In genomic region chr2:39994151-39994550, GRCh38 we compare ENCODE assay signal across 1 cellular context.
TF ChIP-seq lines count a peak whose summit lies in the region.

No MANE protein-coding gene starts in this region.

TF ChIP-seq in SK-N-SH, 30 proteins besides CTCF, POLR2A, EP300 and RAD21 (continued from another document):
- TF ChIP-seq RCOR1 (IDR thresholded peaks at IDR 0.05; ENCODE audit: low read length) (no peak), EZH2phosphoT487 (IDR thresholded peaks at IDR 0.05; ENCODE audit: borderline replicate concordance, low read depth) (no peak), YY1 (IDR thresholded peaks at IDR 0.05; ENCODE audit: low read depth) (no peak), JUND (IDR thresholded peaks at IDR 0.05) (peak; percentile 54), FOXJ3 (CRISPR knock-in tag; IDR thresholded peaks at IDR 0.05) (no peak), MXI1 (IDR thresholded peaks at IDR 0.05; ENCODE audit: low read depth, low read length) (no peak), SMC3 (IDR thresholded peaks at IDR 0.05; ENCODE audit: low read depth, low read length) (no peak), REST (IDR thresholded peaks at IDR 0.05; ENCODE audit: low read depth, low read length) (no peak), FOSL2 (IDR thresholded peaks at IDR 0.05; ENCODE audit: borderline replicate concordance, low read depth) (peak; percentile 83), CHD2 (IDR thresholded peaks at IDR 0.05; ENCODE audit: low read length, partially characterized antibody) (no peak), GATA2 (CRISPR knock-in tag; IDR thresholded peaks at IDR 0.05) (no peak)
- TF ChIP-seq, protein P1, sequence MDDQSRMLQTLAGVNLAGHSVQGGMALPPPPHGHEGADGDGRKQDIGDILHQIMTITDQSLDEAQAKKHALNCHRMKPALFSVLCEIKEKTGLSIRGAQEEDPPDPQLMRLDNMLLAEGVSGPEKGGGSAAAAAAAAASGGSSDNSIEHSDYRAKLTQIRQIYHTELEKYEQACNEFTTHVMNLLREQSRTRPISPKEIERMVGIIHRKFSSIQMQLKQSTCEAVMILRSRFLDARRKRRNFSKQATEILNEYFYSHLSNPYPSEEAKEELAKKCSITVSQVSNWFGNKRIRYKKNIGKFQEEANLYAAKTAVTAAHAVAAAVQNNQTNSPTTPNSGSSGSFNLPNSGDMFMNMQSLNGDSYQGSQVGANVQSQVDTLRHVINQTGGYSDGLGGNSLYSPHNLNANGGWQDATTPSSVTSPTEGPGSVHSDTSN (IDR thresholded peaks at IDR 0.05) = peak; percentile 8; the same call in 1 of the 2 replicates
TF ChIP-seq in SK-N-SH: peak in this region for 5.
